1 cellular context compared by ENCODE assay signal in the genomic region with DNA sequence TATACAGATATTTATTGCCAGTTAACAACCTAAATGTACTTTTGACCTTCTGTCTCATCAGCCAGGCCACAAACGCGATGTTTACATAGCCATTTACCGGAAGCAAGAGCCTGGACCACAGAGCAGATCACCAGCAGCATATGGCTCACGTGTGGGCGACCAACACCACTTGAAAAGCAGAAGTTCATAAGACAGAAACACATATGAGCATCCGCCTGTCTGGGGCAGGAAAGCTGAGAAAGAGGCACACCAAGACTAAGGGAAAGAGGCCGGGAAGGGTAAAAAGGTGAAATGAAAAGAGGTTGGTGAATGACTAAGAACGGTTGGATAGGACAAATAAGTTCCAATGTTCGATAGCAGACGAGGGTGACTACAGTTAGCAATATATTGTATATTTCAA.
A peak's percentile ranks its signal among the peaks of the same experiment; 100 is the strongest.
TF ChIP-seq lines count a peak whose summit lies in the region.

No MANE protein-coding gene starts in this region.

TF ChIP-seq in GM12878, 131 proteins besides CTCF, POLR2A, EP300 and RAD21 (continued from another document and continues in another):
- TF ChIP-seq, protein P1, sequence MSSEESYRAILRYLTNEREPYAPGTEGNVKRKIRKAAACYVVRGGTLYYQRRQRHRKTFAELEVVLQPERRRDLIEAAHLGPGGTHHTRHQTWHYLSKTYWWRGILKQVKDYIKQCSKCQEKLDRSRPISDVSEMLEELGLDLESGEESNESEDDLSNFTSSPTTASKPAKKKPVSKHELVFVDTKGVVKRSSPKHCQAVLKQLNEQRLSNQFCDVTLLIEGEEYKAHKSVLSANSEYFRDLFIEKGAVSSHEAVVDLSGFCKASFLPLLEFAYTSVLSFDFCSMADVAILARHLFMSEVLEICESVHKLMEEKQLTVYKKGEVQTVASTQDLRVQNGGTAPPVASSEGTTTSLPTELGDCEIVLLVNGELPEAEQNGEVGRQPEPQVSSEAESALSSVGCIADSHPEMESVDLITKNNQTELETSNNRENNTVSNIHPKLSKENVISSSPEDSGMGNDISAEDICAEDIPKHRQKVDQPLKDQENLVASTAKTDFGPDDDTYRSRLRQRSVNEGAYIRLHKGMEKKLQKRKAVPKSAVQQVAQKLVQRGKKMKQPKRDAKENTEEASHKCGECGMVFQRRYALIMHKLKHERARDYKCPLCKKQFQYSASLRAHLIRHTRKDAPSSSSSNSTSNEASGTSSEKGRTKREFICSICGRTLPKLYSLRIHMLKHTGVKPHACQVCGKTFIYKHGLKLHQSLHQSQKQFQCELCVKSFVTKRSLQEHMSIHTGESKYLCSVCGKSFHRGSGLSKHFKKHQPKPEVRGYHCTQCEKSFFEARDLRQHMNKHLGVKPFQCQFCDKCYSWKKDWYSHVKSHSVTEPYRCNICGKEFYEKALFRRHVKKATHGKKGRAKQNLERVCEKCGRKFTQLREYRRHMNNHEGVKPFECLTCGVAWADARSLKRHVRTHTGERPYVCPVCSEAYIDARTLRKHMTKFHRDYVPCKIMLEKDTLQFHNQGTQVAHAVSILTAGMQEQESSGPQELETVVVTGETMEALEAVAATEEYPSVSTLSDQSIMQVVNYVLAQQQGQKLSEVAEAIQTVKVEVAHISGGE (CRISPR knock-in tag; IDR thresholded peaks at IDR 0.05) = no peak
- TF ChIP-seq MYC (IDR thresholded peaks at IDR 0.05; ENCODE audit: insufficient read depth, insufficient read length, insufficient replicate concordance, low read length, severe bottlenecking) (no peak), HDAC6 (IDR thresholded peaks at IDR 0.05; ENCODE audit: unreplicated experiment) (no peak), POLR2AphosphoS2 (IDR thresholded peaks at IDR 0.05; ENCODE audit: low read depth, low read length) (no peak), TCF3 (IDR thresholded peaks at IDR 0.05; ENCODE audit: borderline replicate concordance, insufficient read depth, low read depth, low read length) (no peak), ELK1 (IDR thresholded peaks at IDR 0.05; ENCODE audit: low read depth, low read length) (peak; percentile 61; the same call in 1 of the 2 replicates), CEBPZ (IDR thresholded peaks at IDR 0.05; ENCODE audit: low read depth, low read length) (no peak), SREBF1 (IDR thresholded peaks at IDR 0.05; ENCODE audit: low read length) (no peak), YY1 (IDR thresholded peaks at IDR 0.05; ENCODE audit: low read depth, low read length) (no peak), YBX1 (IDR thresholded peaks at IDR 0.05) (0 out of 2 replicates have a peak, but pooled peaks have one; percentile 54), NFYA (IDR thresholded peaks at IDR 0.05; ENCODE audit: borderline replicate concordance, low read depth, low read length) (no peak), PRDM15 (CRISPR knock-in tag; IDR thresholded peaks at IDR 0.05) (no peak), MYB (IDR thresholded peaks at IDR 0.05; ENCODE audit: borderline replicate concordance, low read depth, low read length) (no peak), CEBPB (IDR thresholded peaks at IDR 0.05; ENCODE audit: borderline replicate concordance in 1 of 2, low read depth in 2 of 2, low read length in 2 of 2) (0 out of 4 replicates have a peak, but pooled peaks of 1 of the 2 experiments have one; percentile 28), PAX5 (IDR thresholded peaks at IDR 0.05; ENCODE audit: borderline replicate concordance, low read depth, low read length) (peak; percentile 62; the same call in 1 of the 2 replicates), SMARCA5 (IDR thresholded peaks at IDR 0.05) (peak; percentile 51; the same call in 1 of the 2 replicates), TCF7 (IDR thresholded peaks at IDR 0.05; ENCODE audit: borderline replicate concordance) (peak; percentile 60; the same call in 1 of the 2 replicates), CUX1 (IDR thresholded peaks at IDR 0.05; ENCODE audit: insufficient replicate concordance, low read depth, low read length) (no peak), TAF1 (IDR thresholded peaks at IDR 0.05; ENCODE audit: borderline replicate concordance, low read depth, low read length) (no peak), IRF4 (IDR thresholded peaks at IDR 0.05; ENCODE audit: low read depth, low read length) (0 out of 2 replicates have a peak, but pooled peaks have one; percentile 13), JUND (IDR thresholded peaks at IDR 0.05; ENCODE audit: low read depth, low read length) (0 out of 2 replicates have a peak, but pooled peaks have one; percentile 12), HDAC2 (IDR thresholded peaks at IDR 0.05) (no peak), TBL1XR1 (IDR thresholded peaks at IDR 0.05; ENCODE audit: low read depth, low read length) (peak; percentile 92), ZBTB40 (IDR thresholded peaks at IDR 0.05; ENCODE audit: borderline replicate concordance) (no peak), RELA (IDR thresholded peaks at IDR 0.05; ENCODE audit: borderline replicate concordance, partially characterized antibody) (no peak), CHD4 (IDR thresholded peaks at IDR 0.05) (no peak), WRNIP1 (IDR thresholded peaks at IDR 0.05; ENCODE audit: borderline replicate concordance, low read depth, low read length) (no peak)
- TF ChIP-seq, protein P2, sequence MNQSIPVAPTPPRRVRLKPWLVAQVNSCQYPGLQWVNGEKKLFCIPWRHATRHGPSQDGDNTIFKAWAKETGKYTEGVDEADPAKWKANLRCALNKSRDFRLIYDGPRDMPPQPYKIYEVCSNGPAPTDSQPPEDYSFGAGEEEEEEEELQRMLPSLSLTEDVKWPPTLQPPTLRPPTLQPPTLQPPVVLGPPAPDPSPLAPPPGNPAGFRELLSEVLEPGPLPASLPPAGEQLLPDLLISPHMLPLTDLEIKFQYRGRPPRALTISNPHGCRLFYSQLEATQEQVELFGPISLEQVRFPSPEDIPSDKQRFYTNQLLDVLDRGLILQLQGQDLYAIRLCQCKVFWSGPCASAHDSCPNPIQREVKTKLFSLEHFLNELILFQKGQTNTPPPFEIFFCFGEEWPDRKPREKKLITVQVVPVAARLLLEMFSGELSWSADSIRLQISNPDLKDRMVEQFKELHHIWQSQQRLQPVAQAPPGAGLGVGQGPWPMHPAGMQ (IDR thresholded peaks at IDR 0.05; ENCODE audit: borderline replicate concordance) = no peak
